In the genomic region with DNA sequence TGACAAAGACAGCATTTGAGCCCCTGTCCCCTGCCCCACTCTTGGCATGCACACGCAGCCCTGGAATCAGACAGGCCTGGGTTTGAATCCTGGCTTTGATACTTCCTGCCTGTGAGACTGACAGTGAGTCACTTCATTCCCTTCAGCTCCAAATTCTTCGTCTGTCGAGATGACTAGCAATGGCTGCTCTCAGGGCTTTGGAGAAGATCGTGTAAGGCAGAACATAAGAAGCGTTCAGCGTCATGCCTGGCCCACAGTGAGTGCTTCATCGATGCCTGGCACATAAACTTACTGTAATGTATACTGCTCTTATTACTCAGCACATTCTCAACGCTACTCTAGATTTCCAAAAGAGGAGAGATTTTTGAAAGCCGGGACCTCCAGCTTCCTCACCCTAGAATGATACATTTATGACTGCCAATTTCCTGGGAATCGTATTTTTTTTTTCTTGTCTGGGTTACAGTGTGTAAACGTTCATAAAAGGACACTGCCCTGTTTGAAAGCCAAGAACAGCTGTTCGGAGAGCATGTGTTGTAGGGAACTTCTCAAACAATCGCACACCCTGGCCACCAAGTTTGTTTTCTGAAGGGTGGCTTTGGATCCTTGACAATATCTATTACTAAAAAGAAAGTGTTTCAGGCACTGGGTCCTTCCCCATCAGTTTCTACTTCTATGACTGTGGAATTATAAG, we compare ENCODE assay signal across 20 cellular contexts. TPM values are rescaled to one million over a fixed set of nuclear protein-coding genes. Genes with fewer than 3 reads are reported as not detected.
DNase-seq lines count a peak whose midpoint lies in the region; TF ChIP-seq lines count a peak whose summit lies in the region.
"Had no signal": no experiment of that assay in that cellular context is flagged by ENCODE, and none has a peak within 500 bp of the region (broad histone marks: within the 10 kb centered on the region; RNA-seq: fewer than 3 reads in every experiment).

No MANE protein-coding gene starts in this region.

- H3K4me1 ChIP-seq in fibroblast of lung (ENCODE audit: control insufficient read depth, extremely low read depth, insufficient read depth, low read length) (no peaks in the 10 kb centered on the region), prostate gland (replicated peaks) (peaks cover 4% of the 10 kb centered on the region), neuronal stem cell (ENCODE audit: control insufficient read depth in 2 of 2, insufficient read depth in 1 of 2, low read depth in 1 of 2, low read length in 2 of 2) (no peaks in the 10 kb centered on the region)

- H2AFZ ChIP-seq in fibroblast of lung (ENCODE audit: low read length) (peak overlapping the region; percentile 17), neuronal stem cell (ENCODE audit: low read length) (no peak overlapping the region)

- no peak overlapping the region for H2BK12ac ChIP-seq in neuronal stem cell (ENCODE audit: low read length)

- H3K4me3 ChIP-seq in AG10803 (ENCODE audit: low read length) = peak overlapping the region; percentile 24; the same call in 1 of the 2 replicates
- H3K4me3 ChIP-seq in fibroblast of lung (replicated peaks in 1 of 4; ENCODE audit: control extremely low read depth in 1 of 4, insufficient read depth in 1 of 4, low read depth in 3 of 4, low read length in 4 of 4) = peak overlapping the region in 1 of 4 experiments; percentile 25
- H3K4me3 ChIP-seq in prostate gland = no peak overlapping the region
- no peak overlapping the region for H3K4me3 ChIP-seq in neuronal stem cell (ENCODE audit: low read length in 2 of 2)
- H3K4me3 ChIP-seq: spleen had no signal

- H3K23ac ChIP-seq in neuronal stem cell (ENCODE audit: low read depth, low read length, poor library complexity) = no peak overlapping the region

- no peak overlapping the region for H3K4ac ChIP-seq in neuronal stem cell (ENCODE audit: low read length)

- no peak for TF ChIP-seq POLR2A in prostate gland (IDR thresholded peaks at IDR 0.05)

- H3K9me3 ChIP-seq in fibroblast of lung (ENCODE audit: control insufficient read depth, insufficient read depth, low read depth, low read length) (no peaks in the 10 kb centered on the region), prostate gland (no peaks in the 10 kb centered on the region), neuronal stem cell (replicated peaks in 1 of 2; ENCODE audit: control insufficient read depth in 2 of 2, insufficient read depth in 1 of 2, low read depth in 1 of 2, low read length in 2 of 2) (no peaks in the 10 kb centered on the region)
- H3K9me3 ChIP-seq: spleen had no signal

- no peak overlapping the region for H2BK5ac ChIP-seq in neuronal stem cell (ENCODE audit: low read length)

- no peak overlapping the region for H2AK5ac ChIP-seq in neuronal stem cell (ENCODE audit: low read depth, low read length)

- H3K27me3 ChIP-seq in fibroblast of lung (ENCODE audit: control insufficient read depth, insufficient read depth, low read length) = peaks cover 3% of the 10 kb centered on the region
- no peaks in the 10 kb centered on the region for H3K27me3 ChIP-seq in prostate gland (replicated peaks; ENCODE audit: insufficient read depth)
- H3K27me3 ChIP-seq in neuronal stem cell (ENCODE audit: control insufficient read depth in 3 of 3, insufficient read depth in 3 of 3, low read depth in 1 of 3, low read length in 3 of 3) = peaks cover 0 to 10% (median 0%) of the 10 kb centered on the region in 3 experiments
- H3K27me3 ChIP-seq: spleen had no signal

- no peak overlapping the region for H2BK120ac ChIP-seq in neuronal stem cell (ENCODE audit: low read depth, low read length)

- no peaks in the 10 kb centered on the region for H3K36me3 ChIP-seq in fibroblast of lung (ENCODE audit: control insufficient read depth, insufficient read depth, low read length)
- no peaks in the 10 kb centered on the region for H3K36me3 ChIP-seq in prostate gland
- no peaks in the 10 kb centered on the region for H3K36me3 ChIP-seq in neuronal stem cell (replicated peaks in 1 of 2; ENCODE audit: control insufficient read depth in 2 of 2, insufficient read depth in 2 of 2, low read length in 2 of 2)
- H3K36me3 ChIP-seq: spleen had no signal

- H3K79me1 ChIP-seq in neuronal stem cell (ENCODE audit: low read depth, low read length) = no peaks in the 10 kb centered on the region

- H3K14ac ChIP-seq in neuronal stem cell (ENCODE audit: low read length) = no peak overlapping the region

- H4K91ac ChIP-seq in neuronal stem cell (ENCODE audit: low read depth, low read length, poor library complexity) = no peak overlapping the region

- H2BK15ac ChIP-seq in neuronal stem cell (ENCODE audit: low read length) = no peak overlapping the region

- H3K9ac ChIP-seq in fibroblast of lung (ENCODE audit: insufficient read depth, low read length) (no peak overlapping the region), neuronal stem cell (ENCODE audit: low read depth, low read length, poor library complexity) (no peak overlapping the region)

- intact Hi-C loops in prostate gland (cut with DNase I) = no loop called here

- H3K4me2 ChIP-seq in fibroblast of lung (ENCODE audit: extremely low read depth, insufficient read depth, low read length) (peak overlapping the region; percentile 58), neuronal stem cell (ENCODE audit: insufficient read depth, low read length, poor library complexity, severe bottlenecking) (no peak overlapping the region)

- H4K20me1 ChIP-seq in fibroblast of lung (ENCODE audit: control insufficient read depth, extremely low read depth, insufficient read depth, low read length) = peaks cover 2% of the 10 kb centered on the region

- H3K79me2 ChIP-seq in fibroblast of lung (ENCODE audit: control insufficient read depth, insufficient read depth, low read length) = no peaks in the 10 kb centered on the region

- TF ChIP-seq CTCF in AG10803 (conservative IDR thresholded peaks at IDR 0.05; ENCODE audit: low read length) = no peak
- TF ChIP-seq CTCF in fibroblast of lung (conservative IDR thresholded peaks at IDR 0.05 in 1 of 2, IDR thresholded peaks at IDR 0.05 in 1 of 2; ENCODE audit: low read depth in 1 of 2, low read length in 2 of 2) = no peak
- TF ChIP-seq CTCF in prostate gland (IDR thresholded peaks at IDR 0.05) = no peak

- H3K27ac ChIP-seq in fibroblast of lung (ENCODE audit: insufficient read depth, low read length) (no peak overlapping the region), prostate gland (peak overlapping the region; percentile 6 to 22), neuronal stem cell (replicated peaks; ENCODE audit: low read length) (no peak overlapping the region)
- H3K27ac ChIP-seq: spleen had no signal

- H3K18ac ChIP-seq in neuronal stem cell (ENCODE audit: low read length) = no peak overlapping the region

- H4K8ac ChIP-seq in neuronal stem cell (ENCODE audit: low read depth, low read length) = no peak overlapping the region

- 36% methylated on average over 13 of the region's 13 CpGs for WGBS in prostate gland
- WGBS in neuronal stem cell (ENCODE audit: extremely low coverage in 2 of 2, insufficient read length in 2 of 2, insufficient replicate concordance in 1 of 2), 2 donors = no CpG with 5 or more reads among the region's 13 CpGs

- peak; percentile 73 for DNase-seq in AG10803 (ENCODE audit: low read depth)
- DNase-seq in M059J (ENCODE audit: low read depth) = peak; percentile 81
- DNase-seq in fibroblast of lung (ENCODE audit: low read depth in 2 of 2) = peak; percentile 42 to 48
- DNase-seq in prostate gland (ENCODE audit: low spot score) = peak; percentile 49
- DNase-seq in NK-92 treated with Interleukin-12 subunit alpha and Interleukin-12 subunit beta, amount 100 ng/mL, for 24 hours (lab: John Stamatoyannopoulos, UW) = no peak
- no peak for DNase-seq in NCI-H146 (lab: John Stamatoyannopoulos, UW)
- DNase-seq in neuronal stem cell (ENCODE audit: low spot score) = no peak
- DNase-seq in putamen (ENCODE audit: low spot score) = no peak
- DNase-seq: activated CD4-positive, alpha-beta memory T cell treated with anti-CD3 and anti-CD28 coated beads for 36 hours; activated naive CD8-positive, alpha-beta T cell treated with anti-CD3 and anti-CD28 coated beads, Interleukin-2, amount 10 ng/mL, durations not matched to agents 7 days and 5 days; activated T-cell treated with anti-CD3 and anti-CD28 coated beads, Interleukin-2, amount 50 U/mL, for 4 hours; cerebellar nuclear complex; DMS153; immature natural killer cell; NCI-H187 treated with DMSO at 0.1 percent for 48 hours; NCI-H510A; spleen; stimulated activated naive CD4-positive, alpha-beta T cell treated with Interleukin-2 at 50 U/mL for 16 hours had no signal

RNA-seq across cellular contexts. Expression of gene BCAS1, which starts 16.2 kb away (rescaled TPM):
- 0.07 TPM in 1 of 2 replicates, not detected in the other for total RNA-seq in M059J (2014; rRNA removed; shearing (Covaris generic))
- total RNA-seq in fibroblast of lung = under 0.01 and 0.17 TPM in 2 replicates
- not detected in 2 replicates for polyA plus RNA-seq in fibroblast of lung
- polyA plus RNA-seq in fibroblast of lung (2012) = 0.06 TPM in 1 of 2 replicates, not detected in the other
- polyA minus RNA-seq in fibroblast of lung (ENCODE audit: low replicate concordance) = 0.39 TPM in 1 of 2 replicates, not detected in the other
- 10 to 100 TPM; 32.0 to 58.6 TPM for total RNA-seq in prostate gland
- polyA plus RNA-seq in neuronal stem cell (2013, experiment 1 of 2) = 0.06 TPM
- 0.03 TPM for polyA plus RNA-seq in neuronal stem cell (2013, experiment 2 of 2)
- total RNA-seq: glomerular endothelial cell, MCF 10A had no signal

Comparison
In these comparisons a context has a peak if more than half of its experiments do, and no peak if none do; other contexts are left out.
1. DNase-seq: peak in AG10803 (single experiment), M059J (single experiment), fibroblast of lung (2 of 2) and prostate gland (single experiment); none in NK-92 treated with Interleukin-12 subunit alpha and Interleukin-12 subunit beta, amount 100 ng/mL, for 24 hours (single experiment), NCI-H146 (single experiment), neuronal stem cell (single experiment) and putamen (single experiment).
2. H3K27ac ChIP-seq: peak in prostate gland (2 of 2); none in fibroblast of lung (single experiment) and neuronal stem cell (single experiment).
3. RNA of gene BCAS1, which starts 16.2 kb away (total RNA-seq): 32.0 to 58.6 TPM in prostate gland; under 0.01 to 0.17 TPM in fibroblast of lung and 0.07 TPM in M059J; every median in the first group is over 10 times any median in the second.